8 cellular contexts compared by ENCODE assay signal in genomic region chr12:65209655-65210043, GRCh38. TPM values are rescaled to one million over a fixed set of nuclear protein-coding genes. Genes with fewer than 3 reads are reported as not detected.
A peak's percentile ranks its signal among the peaks of the same experiment; 100 is the strongest.
DNase-seq lines count a peak whose midpoint lies in the region; ATAC-seq lines count a peak whose summit lies in the region.

No MANE protein-coding gene starts in this region.

- peak; percentile 69 for ATAC-seq in HG02884 (IDR thresholded peaks at IDR 0.05; ENCODE audit: unreplicated experiment)
- no peak for ATAC-seq in natural killer cell treated with Interleukin-12 subunit alpha and Interleukin-12 subunit beta and Interleukin-15 and Interleukin-18, amount 100 ng/mL, for 72 hours

- H3K27ac Mint-ChIP-seq in T-helper 2 cell treated with Interferon-gamma antibody and Interleukin-4, amounts not matched to agents 5 μg/mL and 100 μg/mL, for 36 hours, result peak overlapping the region; percentile 84
- H3K27ac Mint-ChIP-seq in natural killer cell treated with Interleukin-12 subunit alpha and Interleukin-12 subunit beta and Interleukin-15 and Interleukin-18, amount 100 ng/mL, for 72 hours, result peak overlapping the region; percentile 82

- no peak for DNase-seq in T-helper 2 cell treated with Interferon-gamma antibody and Interleukin-4, amounts not matched to agents 5 μg/mL and 100 μg/mL, for 36 hours (ENCODE audit: low spot score)
- DNase-seq in T-helper 2 cell (no peak), SKM-1 treated with dmso at 0.1 percent for 144 hours (lab: John Stamatoyannopoulos, UW; ENCODE audit: unreplicated experiment) (peak; percentile 23), cerebellar cortex (ENCODE audit: low spot score) (no peak), NCI-H1930 (lab: John Stamatoyannopoulos, UW) (no peak), DMS153 (lab: John Stamatoyannopoulos, UW) (no peak)
- DNase-seq in natural killer cell treated with Interleukin-12 subunit alpha and Interleukin-12 subunit beta and Interleukin-15 and Interleukin-18, amount 100 ng/mL, for 72 hours (ENCODE audit: low spot score), result no peak

- H3K9me3 Mint-ChIP-seq in T-helper 2 cell treated with Interferon-gamma antibody and Interleukin-4, amounts not matched to agents 5 μg/mL and 100 μg/mL, for 36 hours, result no peaks in the 10 kb centered on the region
- no peaks in the 10 kb centered on the region for H3K9me3 Mint-ChIP-seq in natural killer cell treated with Interleukin-12 subunit alpha and Interleukin-12 subunit beta and Interleukin-15 and Interleukin-18, amount 100 ng/mL, for 72 hours

- H3K27me3 Mint-ChIP-seq in T-helper 2 cell treated with Interferon-gamma antibody and Interleukin-4, amounts not matched to agents 5 μg/mL and 100 μg/mL, for 36 hours (ENCODE audit: low read depth), result no peaks in the 10 kb centered on the region
- H3K27me3 Mint-ChIP-seq in natural killer cell treated with Interleukin-12 subunit alpha and Interleukin-12 subunit beta and Interleukin-15 and Interleukin-18, amount 100 ng/mL, for 72 hours, result no peaks in the 10 kb centered on the region

- H3K36me3 Mint-ChIP-seq in T-helper 2 cell treated with Interferon-gamma antibody and Interleukin-4, amounts not matched to agents 5 μg/mL and 100 μg/mL, for 36 hours (ENCODE audit: low read depth), result peaks cover 31% of the 10 kb centered on the region
- no peaks in the 10 kb centered on the region for H3K36me3 Mint-ChIP-seq in natural killer cell treated with Interleukin-12 subunit alpha and Interleukin-12 subunit beta and Interleukin-15 and Interleukin-18, amount 100 ng/mL, for 72 hours

- peaks cover 40% of the 10 kb centered on the region for H3K4me1 Mint-ChIP-seq in T-helper 2 cell treated with Interferon-gamma antibody and Interleukin-4, amounts not matched to agents 5 μg/mL and 100 μg/mL, for 36 hours (ENCODE audit: low read depth)
- H3K4me1 Mint-ChIP-seq in natural killer cell treated with Interleukin-12 subunit alpha and Interleukin-12 subunit beta and Interleukin-15 and Interleukin-18, amount 100 ng/mL, for 72 hours (ENCODE audit: low read depth in 2 of 2), result peaks cover 26 to 39% of the 10 kb centered on the region in 2 donors

- H3K4me3 Mint-ChIP-seq in T-helper 2 cell treated with Interferon-gamma antibody and Interleukin-4, amounts not matched to agents 5 μg/mL and 100 μg/mL, for 36 hours, result peak overlapping the region; percentile 83
- peak overlapping the region; percentile 69 for H3K4me3 Mint-ChIP-seq in natural killer cell treated with Interleukin-12 subunit alpha and Interleukin-12 subunit beta and Interleukin-15 and Interleukin-18, amount 100 ng/mL, for 72 hours

RNA-seq across cellular contexts. Expression of gene LEMD3, which starts 40.3 kb away (rescaled TPM):
- 10 to 100 TPM; 39.4 to 39.9 TPM for total RNA-seq in natural killer cell treated with Interleukin-12 subunit alpha and Interleukin-12 subunit beta and Interleukin-15 and Interleukin-18, amount 100 ng/mL, for 72 hours
